ENCODE assay signal across 8 cellular contexts in genomic region chr4:143399113-143399949, GRCh38.
A peak's percentile ranks its signal among the peaks of the same experiment; 100 is the strongest.
DNase-seq lines count a peak whose midpoint lies in the region; ATAC-seq and TF ChIP-seq lines count a peak whose summit lies in the region.

No MANE protein-coding gene starts in this region.

- no peak overlapping the region for H3K27ac Mint-ChIP-seq in natural killer cell

- H3K4me1 ChIP-seq in colonic mucosa: no peaks in the 10 kb centered on the region

- H3K9ac ChIP-seq in colonic mucosa (ENCODE audit: low read depth in 2 of 2, low read length in 2 of 2): no peak overlapping the region

- peak; percentile 58 for TF ChIP-seq CTCF in colonic mucosa (IDR thresholded peaks at IDR 0.05)
- peak; percentile 75 for TF ChIP-seq CTCF in natural killer cell (IDR thresholded peaks at IDR 0.05)

- peak overlapping the region; percentile 38 for H3K27ac ChIP-seq in colonic mucosa

- ATAC-seq in GM18867 (IDR thresholded peaks at IDR 0.05; ENCODE audit: unreplicated experiment) (peak; percentile 64), HG03139 (IDR thresholded peaks at IDR 0.05; ENCODE audit: unreplicated experiment) (peak; percentile 49), natural killer cell (peak; percentile 76 to 78 (median 78)), GM19328 (IDR thresholded peaks at IDR 0.05; ENCODE audit: unreplicated experiment) (no peak)

- peak; percentile 51 for DNase-seq in CD1c-positive myeloid dendritic cell (ENCODE audit: extremely low spot score)
- peak; percentile 6 for DNase-seq in NOMO-1 treated with dmso at 0.1 percent for 144 hours (lab: John Stamatoyannopoulos, UW; ENCODE audit: unreplicated experiment)
- no peak for DNase-seq in colonic mucosa
- DNase-seq in natural killer cell: no peak
- DNase-seq in stimulated activated CD4-positive, alpha-beta T cell treated with anti-CD3 and anti-CD28 coated beads, Interleukin-2, amount 100 ng/mL, for 48 hours: no peak

- H3K27me3 ChIP-seq in colonic mucosa: no peaks in the 10 kb centered on the region

- H3K9me3 Mint-ChIP-seq in natural killer cell: no peaks in the 10 kb centered on the region

- H3K4me3 ChIP-seq in colonic mucosa: no peak overlapping the region

- intact Hi-C loops in colonic mucosa (cut with DNase I): no loop called here
- intact Hi-C loops in natural killer cell (cut with micrococcal nuclease): no loop called here

- peaks cover 0 to 9% of the 10 kb centered on the region in 2 donors for H3K27me3 Mint-ChIP-seq in natural killer cell (ENCODE audit: low read depth in 2 of 2)

- H3K4me1 Mint-ChIP-seq in natural killer cell: peaks cover 22 to 27% of the 10 kb centered on the region in 2 donors

- no peaks in the 10 kb centered on the region for H3K36me3 Mint-ChIP-seq in natural killer cell

- H3K9me3 ChIP-seq in colonic mucosa: no peaks in the 10 kb centered on the region

- no peaks in the 10 kb centered on the region for H3K36me3 ChIP-seq in colonic mucosa

- no peak overlapping the region for H3K4me3 Mint-ChIP-seq in natural killer cell

Comparison
In these comparisons a context has a peak if more than half of its experiments do, and no peak if none do; other contexts are left out.
1. DNase-seq: peak in CD1c-positive myeloid dendritic cell (single experiment) and NOMO-1 treated with dmso at 0.1 percent for 144 hours (single experiment); none in colonic mucosa (single experiment), natural killer cell (single experiment) and stimulated activated CD4-positive, alpha-beta T cell treated with anti-CD3 and anti-CD28 coated beads, Interleukin-2, amount 100 ng/mL, for 48 hours (0 of 2).